In the genomic region with DNA sequence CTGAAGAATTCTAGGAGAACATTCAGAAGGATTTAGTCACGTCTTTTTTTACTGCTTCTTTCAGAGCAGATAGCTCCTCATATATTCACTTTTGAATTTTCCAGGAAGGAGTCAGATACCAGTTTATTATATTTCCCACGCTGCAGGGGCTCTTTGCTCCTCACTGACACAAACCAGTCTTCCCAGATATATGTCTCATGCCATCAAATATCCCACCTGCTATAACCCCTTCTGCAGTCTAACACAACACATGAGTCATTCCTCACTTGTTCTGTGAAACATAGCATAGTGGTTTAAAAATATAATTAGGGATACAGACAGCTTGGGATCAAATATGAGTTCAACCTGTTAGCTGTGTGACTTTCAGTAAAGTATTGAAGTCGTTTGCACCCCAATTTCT, we compare ENCODE assay signal across 26 cellular contexts.
"Had no signal": no experiment of that assay in that cellular context is flagged by ENCODE, and none has a peak within 500 bp of the region (broad histone marks: within the 10 kb centered on the region; RNA-seq: fewer than 3 reads in every experiment).

No MANE protein-coding gene starts in this region.

- FAIRE-seq: endometrium, frontal cortex had no signal

- DNase-seq: activated CD4-positive, alpha-beta memory T cell treated with anti-CD3 and anti-CD28 coated beads, Interleukin-2, amount 10 ng/mL, durations not matched to agents 7 days and 5 days; activated CD4-positive, alpha-beta T cell treated with anti-CD3 and anti-CD28 coated beads, Interleukin-2, amount 10 ng/mL, durations not matched to agents 24 days and 14 days; activated CD8-positive, alpha-beta memory T cell treated with anti-CD3 and anti-CD28 coated beads, Interleukin-2, amount 10 ng/mL, durations not matched to agents 7 days and 5 days; activated effector memory CD4-positive, alpha-beta T cell treated with anti-CD3 and anti-CD28 coated beads, Interleukin-2, amount 50 U/mL, for 16 hours; activated naive CD4-positive, alpha-beta T cell treated with anti-CD3 and anti-CD28 coated beads, Interleukin-2, amount 10 ng/mL, durations not matched to agents 7 days and 5 days; activated naive CD8-positive, alpha-beta T cell treated with anti-CD3 and anti-CD28 coated beads, Interleukin-2, amount 50 U/mL, for 24 hours; activated T-cell treated with anti-CD3 and anti-CD28 coated beads for 4 hours; anterior cingulate cortex; brain microvascular endothelial cell; caudate nucleus; effector CD4-positive, alpha-beta T cell; hippocampal formation; left ventricle myocardium inferior; naive thymus-derived CD8-positive, alpha-beta T cell; spleen; stimulated activated CD4-positive, alpha-beta T cell treated with anti-CD3 and anti-CD28 coated beads, Interleukin-4, amount 100 ng/mL, for 1 hour; stimulated activated naive CD4-positive, alpha-beta T cell treated with Interleukin-2 at 50 U/mL for 16 hours had no signal

- H3K27me3 ChIP-seq: brain microvascular endothelial cell, neural progenitor cell, spleen, vagina had no signal

- H3K27me3 Mint-ChIP-seq: activated CD4-positive, alpha-beta T cell treated with anti-CD3 and anti-CD28 coated beads, Interleukin-2, amount 10 ng/mL, durations not matched to agents 24 days and 14 days; activated CD8-positive, alpha-beta memory T cell treated with anti-CD3 and anti-CD28 coated beads, Interleukin-2, amount 10 ng/mL, durations not matched to agents 7 days and 5 days; activated naive CD4-positive, alpha-beta T cell treated with anti-CD3 and anti-CD28 coated beads, Interleukin-2, amount 10 ng/mL, durations not matched to agents 7 days and 5 days; activated naive CD8-positive, alpha-beta T cell treated with anti-CD3 and anti-CD28 coated beads, Interleukin-2, amount 50 U/mL, for 24 hours had no signal

- H3K4me3 ChIP-seq: left ventricle myocardium inferior, neural progenitor cell, spleen, thoracic aorta, vagina had no signal

- H3K4me1 Mint-ChIP-seq: activated CD4-positive, alpha-beta memory T cell treated with anti-CD3 and anti-CD28 coated beads, Interleukin-2, amount 10 ng/mL, durations not matched to agents 7 days and 5 days; activated CD4-positive, alpha-beta T cell treated with anti-CD3 and anti-CD28 coated beads, Interleukin-2, amount 10 ng/mL, durations not matched to agents 24 days and 14 days; activated naive CD4-positive, alpha-beta T cell treated with anti-CD3 and anti-CD28 coated beads, Interleukin-2, amount 10 ng/mL, durations not matched to agents 7 days and 5 days; activated naive CD8-positive, alpha-beta T cell treated with anti-CD3 and anti-CD28 coated beads, Interleukin-2, amount 50 U/mL, for 24 hours; naive thymus-derived CD8-positive, alpha-beta T cell; neural progenitor cell had no signal

- H3K9me3 Mint-ChIP-seq: activated CD4-positive, alpha-beta memory T cell treated with anti-CD3 and anti-CD28 coated beads, Interleukin-2, amount 10 ng/mL, durations not matched to agents 7 days and 5 days; activated CD4-positive, alpha-beta T cell treated with anti-CD3 and anti-CD28 coated beads, Interleukin-2, amount 10 ng/mL, durations not matched to agents 24 days and 14 days; activated naive CD4-positive, alpha-beta T cell treated with anti-CD3 and anti-CD28 coated beads, Interleukin-2, amount 10 ng/mL, durations not matched to agents 7 days and 5 days; activated naive CD8-positive, alpha-beta T cell treated with anti-CD3 and anti-CD28 coated beads, Interleukin-2, amount 50 U/mL, for 24 hours; dendritic cell treated with granulocyte-macrophage colony-stimulating factor and Interleukin-4, amounts not matched to agents 40 ng/mL and 50 ng/mL, for 4 days; naive thymus-derived CD8-positive, alpha-beta T cell; neural progenitor cell; type B pancreatic cell had no signal

- H3K27ac Mint-ChIP-seq: activated CD4-positive, alpha-beta memory T cell treated with anti-CD3 and anti-CD28 coated beads, Interleukin-2, amount 10 ng/mL, durations not matched to agents 7 days and 5 days; activated CD4-positive, alpha-beta T cell treated with anti-CD3 and anti-CD28 coated beads, Interleukin-2, amount 10 ng/mL, durations not matched to agents 24 days and 14 days; activated CD8-positive, alpha-beta memory T cell treated with anti-CD3 and anti-CD28 coated beads, Interleukin-2, amount 10 ng/mL, durations not matched to agents 7 days and 5 days; activated naive CD4-positive, alpha-beta T cell treated with anti-CD3 and anti-CD28 coated beads, Interleukin-2, amount 10 ng/mL, durations not matched to agents 7 days and 5 days; activated naive CD8-positive, alpha-beta T cell treated with anti-CD3 and anti-CD28 coated beads, Interleukin-2, amount 50 U/mL, for 24 hours; dendritic cell treated with granulocyte-macrophage colony-stimulating factor and Interleukin-4, amounts not matched to agents 40 ng/mL and 50 ng/mL, for 4 days; neural progenitor cell; type B pancreatic cell had no signal

- H3K9me3 ChIP-seq: left ventricle myocardium inferior, spleen, thoracic aorta, vagina had no signal

- H3K4me3 Mint-ChIP-seq: activated CD4-positive, alpha-beta memory T cell treated with anti-CD3 and anti-CD28 coated beads, Interleukin-2, amount 10 ng/mL, durations not matched to agents 7 days and 5 days; activated CD4-positive, alpha-beta T cell treated with anti-CD3 and anti-CD28 coated beads, Interleukin-2, amount 10 ng/mL, durations not matched to agents 24 days and 14 days; activated CD8-positive, alpha-beta memory T cell treated with anti-CD3 and anti-CD28 coated beads, Interleukin-2, amount 10 ng/mL, durations not matched to agents 7 days and 5 days; activated naive CD4-positive, alpha-beta T cell treated with anti-CD3 and anti-CD28 coated beads, Interleukin-2, amount 10 ng/mL, durations not matched to agents 7 days and 5 days; activated naive CD8-positive, alpha-beta T cell treated with anti-CD3 and anti-CD28 coated beads, Interleukin-2, amount 50 U/mL, for 24 hours; dendritic cell treated with granulocyte-macrophage colony-stimulating factor and Interleukin-4, amounts not matched to agents 40 ng/mL and 50 ng/mL, for 4 days; naive thymus-derived CD8-positive, alpha-beta T cell; neural progenitor cell; type B pancreatic cell had no signal

- ATAC-seq: activated CD4-positive, CD25-positive, alpha-beta regulatory T cell treated with anti-CD3 and anti-CD28 coated beads, Interleukin-2, amount 50 U/mL, for 24 hours; activated CD8-positive, alpha-beta memory T cell treated with anti-CD3 and anti-CD28 coated beads, Interleukin-2, amount 10 ng/mL, durations not matched to agents 7 days and 5 days; activated naive CD8-positive, alpha-beta T cell treated with anti-CD3 and anti-CD28 coated beads, Interleukin-2, amount 50 U/mL, for 24 hours; naive thymus-derived CD8-positive, alpha-beta T cell had no signal

- H3K36me3 Mint-ChIP-seq: activated CD8-positive, alpha-beta memory T cell treated with anti-CD3 and anti-CD28 coated beads, Interleukin-2, amount 10 ng/mL, durations not matched to agents 7 days and 5 days; activated naive CD4-positive, alpha-beta T cell treated with anti-CD3 and anti-CD28 coated beads, Interleukin-2, amount 10 ng/mL, durations not matched to agents 7 days and 5 days; naive thymus-derived CD8-positive, alpha-beta T cell; neural progenitor cell; type B pancreatic cell had no signal

- H3K36me3 ChIP-seq: brain microvascular endothelial cell, left ventricle myocardium inferior, neural progenitor cell, spleen, thoracic aorta, vagina had no signal

- H3K4me1 ChIP-seq: left ventricle myocardium inferior, neural progenitor cell, spleen, vagina had no signal

- H3K27ac ChIP-seq: brain microvascular endothelial cell, left ventricle myocardium inferior, neural progenitor cell, spleen, thoracic aorta, vagina, VCaP had no signal
